Comparison of ENCODE assay signal across 1 cellular context in the genomic region with DNA sequence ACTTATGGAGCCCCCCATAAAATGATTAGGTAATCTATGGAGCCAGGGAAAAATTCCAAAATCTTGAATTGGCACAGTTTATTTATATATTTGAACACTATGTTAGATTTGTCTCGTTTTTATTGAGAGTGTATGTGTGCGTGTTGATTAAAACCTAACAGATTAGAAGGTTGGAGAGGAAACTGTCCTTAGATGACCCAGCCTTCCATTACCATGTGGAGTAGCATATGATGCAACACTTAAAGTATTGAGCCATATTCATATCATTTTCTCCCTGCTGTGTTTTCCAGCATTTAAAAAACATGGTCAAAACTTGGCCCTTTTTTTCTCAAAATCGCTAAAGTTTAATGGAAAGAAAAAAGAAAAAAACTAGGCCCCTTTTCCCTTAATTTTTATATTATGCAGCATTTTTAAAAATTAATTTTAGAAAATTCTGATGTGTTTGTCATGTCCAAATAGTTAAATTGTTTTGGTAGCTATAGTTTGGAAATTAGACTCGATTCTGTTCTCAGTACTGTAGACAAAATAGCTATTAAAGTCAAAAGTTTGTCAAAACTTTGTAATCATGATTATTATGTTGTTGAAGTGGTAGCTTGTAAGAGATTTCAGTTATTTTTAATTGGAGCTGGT.
TF ChIP-seq lines count a peak whose summit lies in the region.

No MANE protein-coding gene starts in this region.

TF ChIP-seq in K562, 482 proteins besides CTCF, POLR2A, EP300 and RAD21 (continued from another document and continues in another):
- TF ChIP-seq, protein P1, sequence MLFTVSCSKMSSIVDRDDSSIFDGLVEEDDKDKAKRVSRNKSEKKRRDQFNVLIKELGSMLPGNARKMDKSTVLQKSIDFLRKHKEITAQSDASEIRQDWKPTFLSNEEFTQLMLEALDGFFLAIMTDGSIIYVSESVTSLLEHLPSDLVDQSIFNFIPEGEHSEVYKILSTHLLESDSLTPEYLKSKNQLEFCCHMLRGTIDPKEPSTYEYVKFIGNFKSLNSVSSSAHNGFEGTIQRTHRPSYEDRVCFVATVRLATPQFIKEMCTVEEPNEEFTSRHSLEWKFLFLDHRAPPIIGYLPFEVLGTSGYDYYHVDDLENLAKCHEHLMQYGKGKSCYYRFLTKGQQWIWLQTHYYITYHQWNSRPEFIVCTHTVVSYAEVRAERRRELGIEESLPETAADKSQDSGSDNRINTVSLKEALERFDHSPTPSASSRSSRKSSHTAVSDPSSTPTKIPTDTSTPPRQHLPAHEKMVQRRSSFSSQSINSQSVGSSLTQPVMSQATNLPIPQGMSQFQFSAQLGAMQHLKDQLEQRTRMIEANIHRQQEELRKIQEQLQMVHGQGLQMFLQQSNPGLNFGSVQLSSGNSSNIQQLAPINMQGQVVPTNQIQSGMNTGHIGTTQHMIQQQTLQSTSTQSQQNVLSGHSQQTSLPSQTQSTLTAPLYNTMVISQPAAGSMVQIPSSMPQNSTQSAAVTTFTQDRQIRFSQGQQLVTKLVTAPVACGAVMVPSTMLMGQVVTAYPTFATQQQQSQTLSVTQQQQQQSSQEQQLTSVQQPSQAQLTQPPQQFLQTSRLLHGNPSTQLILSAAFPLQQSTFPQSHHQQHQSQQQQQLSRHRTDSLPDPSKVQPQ (CRISPR knock-in tag; IDR thresholded peaks at IDR 0.05; ENCODE audit: borderline replicate concordance) = no peak
- TF ChIP-seq TEAD1 (CRISPR knock-in tag; IDR thresholded peaks at IDR 0.05) (no peak), MCM5 (IDR thresholded peaks at IDR 0.05; ENCODE audit: low read depth) (no peak), ASH1L (IDR thresholded peaks at IDR 0.05; ENCODE audit: borderline replicate concordance, low read depth, partially characterized antibody) (no peak), ZC3H11A (IDR thresholded peaks at IDR 0.05; ENCODE audit: low read depth, low read length) (no peak), EZH2 (IDR thresholded peaks at IDR 0.05; ENCODE audit: borderline replicate concordance, low read depth, low read length) (no peak), PCBP2 (IDR thresholded peaks at IDR 0.05; ENCODE audit: low read depth, low read length, poor library complexity, severe bottlenecking) (no peak), SMAD1 (IDR thresholded peaks at IDR 0.05; ENCODE audit: low read depth, low read length, partially characterized antibody) (no peak), TBL1XR1 (IDR thresholded peaks at IDR 0.05; ENCODE audit: low read length in 2 of 2) (no peak; a peak in 1 of 4 replicates), NFIX (CRISPR knock-in tag; IDR thresholded peaks at IDR 0.05; ENCODE audit: low read depth) (no peak), E2F3 (CRISPR knock-in tag; IDR thresholded peaks at IDR 0.05) (no peak), EP400 (IDR thresholded peaks at IDR 0.05) (peak; percentile 98), PTBP1 (IDR thresholded peaks at IDR 0.05; ENCODE audit: low read depth, low read length) (no peak), BRD9 (IDR thresholded peaks at IDR 0.05; ENCODE audit: low read depth, partially characterized antibody) (peak; percentile 76), BDP1 (IDR thresholded peaks at IDR 0.05; ENCODE audit: insufficient read depth, insufficient read length) (no peak), PCBP1 (IDR thresholded peaks at IDR 0.05; ENCODE audit: low read depth, low read length, poor library complexity, severe bottlenecking) (no peak), MAZ (CRISPR knock-in tag; conservative IDR thresholded peaks at IDR 0.05 in 1 of 2, IDR thresholded peaks at IDR 0.05 in 1 of 2) (0 out of 4 replicates have a peak, but pooled peaks of 1 of the 2 experiments have one; percentile 19), OTX1 (CRISPR knock-in tag; IDR thresholded peaks at IDR 0.05) (no peak), SRSF9 (IDR thresholded peaks at IDR 0.05; ENCODE audit: borderline replicate concordance, low read depth, low read length) (no peak), ZNF644 (tag; IDR thresholded peaks at IDR 0.05; ENCODE audit: low read depth) (peak; percentile 61), TCF3 (CRISPR knock-in tag; IDR thresholded peaks at IDR 0.05) (no peak), HSF4 (CRISPR knock-in tag; IDR thresholded peaks at IDR 0.05; ENCODE audit: borderline replicate concordance) (no peak), ZNF830 (CRISPR knock-in tag; IDR thresholded peaks at IDR 0.05) (no peak), ZNF445 (CRISPR knock-in tag; IDR thresholded peaks at IDR 0.05; ENCODE audit: low read depth) (no peak), JUN (IDR thresholded peaks at IDR 0.05; ENCODE audit: borderline replicate concordance, low read depth, low read length) (0 out of 2 replicates have a peak, but pooled peaks have one; percentile 56), JUN (CRISPR knock-in tag; IDR thresholded peaks at IDR 0.05; ENCODE audit: borderline replicate concordance) (no peak), RFX7 (CRISPR knock-in tag; IDR thresholded peaks at IDR 0.05) (no peak), POLR2B (IDR thresholded peaks at IDR 0.05; ENCODE audit: low read depth, partially characterized antibody) (no peak)
- TF ChIP-seq, protein P2, sequence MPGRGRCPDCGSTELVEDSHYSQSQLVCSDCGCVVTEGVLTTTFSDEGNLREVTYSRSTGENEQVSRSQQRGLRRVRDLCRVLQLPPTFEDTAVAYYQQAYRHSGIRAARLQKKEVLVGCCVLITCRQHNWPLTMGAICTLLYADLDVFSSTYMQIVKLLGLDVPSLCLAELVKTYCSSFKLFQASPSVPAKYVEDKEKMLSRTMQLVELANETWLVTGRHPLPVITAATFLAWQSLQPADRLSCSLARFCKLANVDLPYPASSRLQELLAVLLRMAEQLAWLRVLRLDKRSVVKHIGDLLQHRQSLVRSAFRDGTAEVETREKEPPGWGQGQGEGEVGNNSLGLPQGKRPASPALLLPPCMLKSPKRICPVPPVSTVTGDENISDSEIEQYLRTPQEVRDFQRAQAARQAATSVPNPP (IDR thresholded peaks at IDR 0.05; ENCODE audit: borderline replicate concordance, insufficient read depth, insufficient read length) = no peak
- TF ChIP-seq, protein P3, sequence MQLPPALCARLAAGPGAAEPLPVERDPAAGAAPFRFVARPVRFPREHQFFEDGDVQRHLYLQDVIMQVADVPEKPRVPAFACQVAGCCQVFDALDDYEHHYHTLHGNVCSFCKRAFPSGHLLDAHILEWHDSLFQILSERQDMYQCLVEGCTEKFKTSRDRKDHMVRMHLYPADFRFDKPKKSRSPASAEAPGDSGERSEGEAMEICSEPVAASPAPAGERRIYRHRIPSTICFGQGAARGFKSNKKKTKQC (CRISPR knock-in tag; IDR thresholded peaks at IDR 0.05) = no peak
- TF ChIP-seq, protein P4, sequence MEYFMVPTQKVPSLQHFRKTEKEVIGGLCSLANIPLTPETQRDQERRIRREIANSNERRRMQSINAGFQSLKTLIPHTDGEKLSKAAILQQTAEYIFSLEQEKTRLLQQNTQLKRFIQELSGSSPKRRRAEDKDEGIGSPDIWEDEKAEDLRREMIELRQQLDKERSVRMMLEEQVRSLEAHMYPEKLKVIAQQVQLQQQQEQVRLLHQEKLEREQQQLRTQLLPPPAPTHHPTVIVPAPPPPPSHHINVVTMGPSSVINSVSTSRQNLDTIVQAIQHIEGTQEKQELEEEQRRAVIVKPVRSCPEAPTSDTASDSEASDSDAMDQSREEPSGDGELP (CRISPR knock-in tag; IDR thresholded peaks at IDR 0.05; ENCODE audit: borderline replicate concordance) = no peak
- TF ChIP-seq, protein P5, sequence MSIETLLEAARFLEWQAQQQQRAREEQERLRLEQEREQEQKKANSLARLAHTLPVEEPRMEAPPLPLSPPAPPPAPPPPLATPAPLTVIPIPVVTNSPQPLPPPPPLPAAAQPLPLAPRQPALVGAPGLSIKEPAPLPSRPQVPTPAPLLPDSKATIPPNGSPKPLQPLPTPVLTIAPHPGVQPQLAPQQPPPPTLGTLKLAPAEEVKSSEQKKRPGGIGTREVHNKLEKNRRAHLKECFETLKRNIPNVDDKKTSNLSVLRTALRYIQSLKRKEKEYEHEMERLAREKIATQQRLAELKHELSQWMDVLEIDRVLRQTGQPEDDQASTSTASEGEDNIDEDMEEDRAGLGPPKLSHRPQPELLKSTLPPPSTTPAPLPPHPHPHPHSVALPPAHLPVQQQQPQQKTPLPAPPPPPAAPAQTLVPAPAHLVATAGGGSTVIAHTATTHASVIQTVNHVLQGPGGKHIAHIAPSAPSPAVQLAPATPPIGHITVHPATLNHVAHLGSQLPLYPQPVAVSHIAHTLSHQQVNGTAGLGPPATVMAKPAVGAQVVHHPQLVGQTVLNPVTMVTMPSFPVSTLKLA (conservative IDR thresholded peaks at IDR 0.05) = peak; percentile 66 to 83
- TF ChIP-seq, protein P6, sequence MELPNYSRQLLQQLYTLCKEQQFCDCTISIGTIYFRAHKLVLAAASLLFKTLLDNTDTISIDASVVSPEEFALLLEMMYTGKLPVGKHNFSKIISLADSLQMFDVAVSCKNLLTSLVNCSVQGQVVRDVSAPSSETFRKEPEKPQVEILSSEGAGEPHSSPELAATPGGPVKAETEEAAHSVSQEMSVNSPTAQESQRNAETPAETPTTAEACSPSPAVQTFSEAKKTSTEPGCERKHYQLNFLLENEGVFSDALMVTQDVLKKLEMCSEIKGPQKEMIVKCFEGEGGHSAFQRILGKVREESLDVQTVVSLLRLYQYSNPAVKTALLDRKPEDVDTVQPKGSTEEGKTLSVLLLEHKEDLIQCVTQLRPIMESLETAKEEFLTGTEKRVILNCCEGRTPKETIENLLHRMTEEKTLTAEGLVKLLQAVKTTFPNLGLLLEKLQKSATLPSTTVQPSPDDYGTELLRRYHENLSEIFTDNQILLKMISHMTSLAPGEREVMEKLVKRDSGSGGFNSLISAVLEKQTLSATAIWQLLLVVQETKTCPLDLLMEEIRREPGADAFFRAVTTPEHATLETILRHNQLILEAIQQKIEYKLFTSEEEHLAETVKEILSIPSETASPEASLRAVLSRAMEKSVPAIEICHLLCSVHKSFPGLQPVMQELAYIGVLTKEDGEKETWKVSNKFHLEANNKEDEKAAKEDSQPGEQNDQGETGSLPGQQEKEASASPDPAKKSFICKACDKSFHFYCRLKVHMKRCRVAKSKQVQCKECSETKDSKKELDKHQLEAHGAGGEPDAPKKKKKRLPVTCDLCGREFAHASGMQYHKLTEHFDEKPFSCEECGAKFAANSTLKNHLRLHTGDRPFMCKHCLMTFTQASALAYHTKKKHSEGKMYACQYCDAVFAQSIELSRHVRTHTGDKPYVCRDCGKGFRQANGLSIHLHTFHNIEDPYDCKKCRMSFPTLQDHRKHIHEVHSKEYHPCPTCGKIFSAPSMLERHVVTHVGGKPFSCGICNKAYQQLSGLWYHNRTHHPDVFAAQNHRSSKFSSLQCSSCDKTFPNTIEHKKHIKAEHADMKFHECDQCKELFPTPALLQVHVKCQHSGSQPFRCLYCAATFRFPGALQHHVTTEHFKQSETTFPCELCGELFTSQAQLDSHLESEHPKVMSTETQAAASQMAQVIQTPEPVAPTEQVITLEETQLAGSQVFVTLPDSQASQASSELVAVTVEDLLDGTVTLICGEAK (IDR thresholded peaks at IDR 0.05) = peak; percentile 10; the same call in 1 of the 2 replicates
- TF ChIP-seq, protein P6 (CRISPR knock-in tag; IDR thresholded peaks at IDR 0.05) = no peak
- TF ChIP-seq, protein P7, sequence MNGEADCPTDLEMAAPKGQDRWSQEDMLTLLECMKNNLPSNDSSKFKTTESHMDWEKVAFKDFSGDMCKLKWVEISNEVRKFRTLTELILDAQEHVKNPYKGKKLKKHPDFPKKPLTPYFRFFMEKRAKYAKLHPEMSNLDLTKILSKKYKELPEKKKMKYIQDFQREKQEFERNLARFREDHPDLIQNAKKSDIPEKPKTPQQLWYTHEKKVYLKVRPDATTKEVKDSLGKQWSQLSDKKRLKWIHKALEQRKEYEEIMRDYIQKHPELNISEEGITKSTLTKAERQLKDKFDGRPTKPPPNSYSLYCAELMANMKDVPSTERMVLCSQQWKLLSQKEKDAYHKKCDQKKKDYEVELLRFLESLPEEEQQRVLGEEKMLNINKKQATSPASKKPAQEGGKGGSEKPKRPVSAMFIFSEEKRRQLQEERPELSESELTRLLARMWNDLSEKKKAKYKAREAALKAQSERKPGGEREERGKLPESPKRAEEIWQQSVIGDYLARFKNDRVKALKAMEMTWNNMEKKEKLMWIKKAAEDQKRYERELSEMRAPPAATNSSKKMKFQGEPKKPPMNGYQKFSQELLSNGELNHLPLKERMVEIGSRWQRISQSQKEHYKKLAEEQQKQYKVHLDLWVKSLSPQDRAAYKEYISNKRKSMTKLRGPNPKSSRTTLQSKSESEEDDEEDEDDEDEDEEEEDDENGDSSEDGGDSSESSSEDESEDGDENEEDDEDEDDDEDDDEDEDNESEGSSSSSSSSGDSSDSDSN (IDR thresholded peaks at IDR 0.05; ENCODE audit: borderline replicate concordance in 1 of 2, low read depth in 2 of 2, low read length in 2 of 2) = 0 out of 4 replicates have a peak, but pooled peaks of 1 of the 2 experiments have one; percentile 10
- TF ChIP-seq, protein P8, sequence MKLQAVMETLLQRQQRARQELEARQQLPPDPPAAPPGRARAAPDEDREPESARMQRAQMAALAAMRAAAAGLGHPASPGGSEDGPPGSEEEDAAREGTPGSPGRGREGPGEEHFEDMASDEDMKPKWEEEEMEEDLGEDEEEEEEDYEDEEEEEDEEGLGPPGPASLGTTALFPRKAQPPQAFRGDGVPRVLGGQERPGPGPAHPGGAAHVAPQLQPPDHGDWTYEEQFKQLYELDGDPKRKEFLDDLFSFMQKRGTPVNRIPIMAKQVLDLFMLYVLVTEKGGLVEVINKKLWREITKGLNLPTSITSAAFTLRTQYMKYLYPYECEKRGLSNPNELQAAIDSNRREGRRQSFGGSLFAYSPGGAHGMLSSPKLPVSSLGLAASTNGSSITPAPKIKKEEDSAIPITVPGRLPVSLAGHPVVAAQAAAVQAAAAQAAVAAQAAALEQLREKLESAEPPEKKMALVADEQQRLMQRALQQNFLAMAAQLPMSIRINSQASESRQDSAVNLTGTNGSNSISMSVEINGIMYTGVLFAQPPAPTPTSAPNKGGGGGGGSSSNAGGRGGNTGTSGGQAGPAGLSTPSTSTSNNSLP (IDR thresholded peaks at IDR 0.05; ENCODE audit: borderline replicate concordance, low read depth, low read length) = peak; percentile 90; the same call in 1 of the 2 replicates
